Comparison of ENCODE assay signal across 11 cellular contexts in genomic region chr2:189522435-189523151, GRCh38. TPM values are rescaled to one million over a fixed set of nuclear protein-coding genes. Genes with fewer than 3 reads are reported as not detected.
A peak's percentile ranks its signal among the peaks of the same experiment; 100 is the strongest.
DNase-seq lines count a peak whose midpoint lies in the region; ATAC-seq, FAIRE-seq and TF ChIP-seq lines count a peak whose summit lies in the region.
"Had no signal": no experiment of that assay in that cellular context is flagged by ENCODE, and none has a peak within 500 bp of the region (broad histone marks: within the 10 kb centered on the region; RNA-seq: fewer than 3 reads in every experiment).

No MANE protein-coding gene starts in this region.

- intact Hi-C loops in K562 (cut with micrococcal nuclease) (no loop called here), sciatic nerve (cut with DNase I) (no loop called here), natural killer cell (cut with micrococcal nuclease) (no loop called here)

- H3K9me1 ChIP-seq in K562 (ENCODE audit: control insufficient read depth, insufficient read depth, low read length): no peaks in the 10 kb centered on the region

- peak overlapping the region; percentile 66 for H2AFZ ChIP-seq in K562 (ENCODE audit: low read depth, low read length)

- no peak overlapping the region for H3K4me3 Mint-ChIP-seq in natural killer cell
- no peak overlapping the region for H3K4me3 Mint-ChIP-seq in stimulated activated naive CD8-positive, alpha-beta T cell treated with anti-CD3 and anti-CD28 coated beads, Interleukin-15, amount 100 ng/mL, for 72 hours
- no peak overlapping the region for H3K4me3 Mint-ChIP-seq in activated CD4-positive, alpha-beta memory T cell treated with anti-CD3 and anti-CD28 coated beads, Interleukin-2, amount 10 ng/mL, durations not matched to agents 7 days and 5 days

- 37% methylated on average over 5 of the region's 5 CpGs for WGBS in K562 (ENCODE audit: insufficient coverage, low coverage, missing lambda C conversion rate)

- TF ChIP-seq RAD21 in K562 (CRISPR knock-in tag; conservative IDR thresholded peaks at IDR 0.05 in 1 of 2, IDR thresholded peaks at IDR 0.05 in 1 of 2): no peak

- no peaks in the 10 kb centered on the region for H3K9me3 ChIP-seq in K562 (replicated peaks; ENCODE audit: control insufficient read depth, insufficient read depth, low read depth, low read length)

- peaks cover 0 to 31% of the 10 kb centered on the region in 2 experiments for H3K4me1 ChIP-seq in K562 (replicated peaks in 1 of 2; ENCODE audit: control insufficient read depth in 2 of 2, insufficient read depth in 2 of 2, low read length in 2 of 2)

- H3K27ac ChIP-seq in K562 (ENCODE audit: extremely low read depth, low read depth, low read length): no peak overlapping the region; the same call in 2 of the 3 replicates

- no peak overlapping the region for H3K4me2 ChIP-seq in K562 (ENCODE audit: insufficient read depth, low read length)

- FAIRE-seq in H54 (lab: Jason Lieb, UNC): peak; percentile 33
- FAIRE-seq in K562 (lab: Jason Lieb, UNC): no peak
- FAIRE-seq in RCC 7860 (lab: Jason Lieb, UNC): no peak

- H3K9ac ChIP-seq in K562 (ENCODE audit: insufficient read depth in 1 of 2, low read depth in 2 of 2, low read length in 2 of 2): no peak overlapping the region

- H4K20me1 ChIP-seq in K562 (replicated peaks; ENCODE audit: control insufficient read depth, insufficient read depth, low read length): no peaks in the 10 kb centered on the region

- peaks cover 0 to 9% of the 10 kb centered on the region in 2 donors for H3K27me3 Mint-ChIP-seq in natural killer cell (ENCODE audit: low read depth in 2 of 2)
- H3K27me3 Mint-ChIP-seq in stimulated activated naive CD8-positive, alpha-beta T cell treated with anti-CD3 and anti-CD28 coated beads, Interleukin-15, amount 100 ng/mL, for 72 hours: no peaks in the 10 kb centered on the region
- peaks cover 1% of the 10 kb centered on the region for H3K27me3 Mint-ChIP-seq in activated CD4-positive, alpha-beta memory T cell treated with anti-CD3 and anti-CD28 coated beads, Interleukin-2, amount 10 ng/mL, durations not matched to agents 7 days and 5 days

- no peak for TF ChIP-seq CTCF in K562 (IDR thresholded peaks at IDR 0.05 in 2 of 3, conservative IDR thresholded peaks at IDR 0.05 in 1 of 3; ENCODE audit: insufficient read depth in 2 of 3, low read depth in 1 of 3, low read length in 3 of 3)
- no peak for TF ChIP-seq CTCF in natural killer cell (IDR thresholded peaks at IDR 0.05)

- no peaks in the 10 kb centered on the region for H3K79me2 ChIP-seq in K562 (ENCODE audit: control insufficient read depth, insufficient read depth, low read length)

- no peaks in the 10 kb centered on the region for H3K36me3 Mint-ChIP-seq in natural killer cell
- no peaks in the 10 kb centered on the region for H3K36me3 Mint-ChIP-seq in activated CD4-positive, alpha-beta memory T cell treated with anti-CD3 and anti-CD28 coated beads, Interleukin-2, amount 10 ng/mL, durations not matched to agents 7 days and 5 days (ENCODE audit: low read depth)

- no peaks in the 10 kb centered on the region for H3K9me3 Mint-ChIP-seq in natural killer cell
- H3K9me3 Mint-ChIP-seq in stimulated activated naive CD8-positive, alpha-beta T cell treated with anti-CD3 and anti-CD28 coated beads, Interleukin-15, amount 100 ng/mL, for 72 hours: no peaks in the 10 kb centered on the region
- no peaks in the 10 kb centered on the region for H3K9me3 Mint-ChIP-seq in activated CD4-positive, alpha-beta memory T cell treated with anti-CD3 and anti-CD28 coated beads, Interleukin-2, amount 10 ng/mL, durations not matched to agents 7 days and 5 days

- in situ Hi-C loops in K562 (cut with MboI): no loop called here

- ATAC-seq in K562 (peak; percentile 45), sciatic nerve (peak; percentile 90), natural killer cell (no peak)
- ATAC-seq in stimulated activated naive CD8-positive, alpha-beta T cell treated with anti-CD3 and anti-CD28 coated beads, Interleukin-15, amount 100 ng/mL, for 72 hours: no peak

- BruUV-seq in K562 (replicated peaks; lab: Mats Ljungman, UMichigan): no TSS peak

- no peaks in the 10 kb centered on the region for H3K4me1 Mint-ChIP-seq in natural killer cell
- H3K4me1 Mint-ChIP-seq in stimulated activated naive CD8-positive, alpha-beta T cell treated with anti-CD3 and anti-CD28 coated beads, Interleukin-15, amount 100 ng/mL, for 72 hours: no peaks in the 10 kb centered on the region
- no peaks in the 10 kb centered on the region for H3K4me1 Mint-ChIP-seq in activated CD4-positive, alpha-beta memory T cell treated with anti-CD3 and anti-CD28 coated beads, Interleukin-2, amount 10 ng/mL, durations not matched to agents 7 days and 5 days

- TF ChIP-seq POLR2A in H54 (IDR thresholded peaks at IDR 0.05; ENCODE audit: low read depth, low read length) (no peak), K562 (conservative IDR thresholded peaks at IDR 0.05) (no peak)

- no peak for DNase-seq in H54 (ENCODE audit: insufficient read length, low spot score)
- DNase-seq in K562 (ENCODE audit: extremely low read depth in 1 of 4, low spot score in 3 of 4): no peak
- peak; percentile 52 for DNase-seq in iris pigment epithelial cell (ENCODE audit: low read depth)
- DNase-seq in sciatic nerve (ENCODE audit: low spot score): no peak
- DNase-seq in natural killer cell: no peak
- no peak for DNase-seq in RCC 7860 (ENCODE audit: low spot score)
- no peak for DNase-seq in stimulated activated naive CD8-positive, alpha-beta T cell treated with anti-CD3 and anti-CD28 coated beads, Interleukin-15, amount 100 ng/mL, for 72 hours
- no peak for DNase-seq in activated CD4-positive, alpha-beta memory T cell treated with anti-CD3 and anti-CD28 coated beads, Interleukin-2, amount 10 ng/mL, durations not matched to agents 7 days and 5 days
- DNase-seq: activated gamma-delta T cell treated with Interleukin-2 at 50 U/mL for 16 hours; HCEC 1CT; stimulated activated CD4-positive, alpha-beta T cell treated with anti-CD3 and anti-CD28 coated beads, Interleukin-4, amount 100 ng/mL, for 1 hour had no signal

- H3K4me3 ChIP-seq in K562: no peak overlapping the region

- CTCF ChIA-PET in K562 (lab: Yijun Ruan, JAX; ENCODE audit: low intra/inter-chr PET ratio): no interaction called here
- CTCF ChIA-PET in activated CD4-positive, alpha-beta memory T cell treated with anti-CD3 and anti-CD28 coated beads, Interleukin-2, amount 10 ng/mL, durations not matched to agents 7 days and 5 days (lab: Charles Lee): no interaction called here

- TF ChIP-seq EP300 in K562 (IDR thresholded peaks at IDR 0.05; ENCODE audit: low read length): no peak

- no peak overlapping the region for H3K27ac Mint-ChIP-seq in natural killer cell
- H3K27ac Mint-ChIP-seq in stimulated activated naive CD8-positive, alpha-beta T cell treated with anti-CD3 and anti-CD28 coated beads, Interleukin-15, amount 100 ng/mL, for 72 hours: no peak overlapping the region
- H3K27ac Mint-ChIP-seq in activated CD4-positive, alpha-beta memory T cell treated with anti-CD3 and anti-CD28 coated beads, Interleukin-2, amount 10 ng/mL, durations not matched to agents 7 days and 5 days: no peak overlapping the region

- H3K27me3 ChIP-seq in K562 (ENCODE audit: control insufficient read depth in 2 of 2, insufficient read depth in 2 of 2, low read length in 2 of 2): no peaks in the 10 kb centered on the region

- H3K36me3 ChIP-seq in K562 (ENCODE audit: control insufficient read depth, insufficient read depth, low read length): no peaks in the 10 kb centered on the region

- POLR2A ChIA-PET in K562 (lab: Yijun Ruan, JAX): interaction anchor here (0.6 kb wide), 1 partner anchor 58 kb away, joined by 3 read pairs; the partner anchor contains the start of gene SLC40A1
- POLR2A ChIA-PET in activated CD4-positive, alpha-beta memory T cell treated with anti-CD3 and anti-CD28 coated beads, Interleukin-2, amount 10 ng/mL, durations not matched to agents 7 days and 5 days (lab: Charles Lee): no interaction called here

TF ChIP-seq in K562, 482 proteins besides CTCF, POLR2A, EP300 and RAD21:
- no peak for TF ChIP-seq ZNF24 (IDR thresholded peaks at IDR 0.05)
- peak; percentile 17; the same call in 1 of the 2 replicates for TF ChIP-seq SMARCA4 (IDR thresholded peaks at IDR 0.05)
- TF ChIP-seq HMBOX1 (IDR thresholded peaks at IDR 0.05): 0 out of 2 replicates have a peak, but pooled peaks have one; percentile 60
- TF ChIP-seq ZNF561 (CRISPR knock-in tag; conservative IDR thresholded peaks at IDR 0.05): no peak
- 0 out of 2 replicates have a peak, but pooled peaks have one; percentile 50 for TF ChIP-seq SPI1 (IDR thresholded peaks at IDR 0.05; ENCODE audit: borderline replicate concordance, low read depth, low read length)
- TF ChIP-seq TRIM28 (IDR thresholded peaks at IDR 0.05): no peak

RNA-seq across cellular contexts. Expression of gene SLC40A1, which starts 58.0 kb away (rescaled TPM):
- total RNA-seq in K562 (2011; cell fraction: chromatin; rRNA removed; ENCODE audit: low replicate concordance): 68.8 and 93.7 TPM in 2 replicates
- 41.2 and 67.8 TPM in 2 replicates for total RNA-seq in K562 (2011; cell fraction: nucleolus; rRNA removed)
- total RNA-seq in K562 (2011; cell fraction: nucleoplasm; rRNA removed): 71.1 and 83.7 TPM in 2 replicates
- total RNA-seq in K562 (2014; rRNA removed) (61.3 and 64.9 TPM in 2 replicates), K562 (2014; rRNA removed; fragmentation: Illumina TruSeq; extraction: Trizol) (71.2 and 79.7 TPM in 2 replicates), K562 (2015; rRNA removed; fragmentation: Illumina TruSeq; extraction: Trizol) (87.6 and 95.9 TPM in 2 replicates), K562 (2021) (44.1 and 47.8 TPM in 2 replicates), sciatic nerve (48.6 TPM), natural killer cell (1 to 10 TPM; 1.8 to 5.2 (median 4.4) TPM)
- polyA plus RNA-seq in K562 (2011; rRNA removed) (29.8 and 53.5 TPM in 2 replicates), K562 (2014; fragmentation: Illumina TruSeq; extraction: Trizol) (60.6 and 65.1 TPM in 2 replicates), K562 (2014; fragmentation: Nextera tagmentation; extraction: Ambion mirVana) (10 to 100 TPM; 53.3 to 54.9 TPM), K562 (2014; rRNA removed) (41.0 and 42.2 TPM in 2 replicates)
- 30.2 and 32.8 TPM in 2 replicates for polyA plus RNA-seq in K562 (2011; cell fraction: cytosol; rRNA removed)
- 56.2 and 99.4 TPM in 2 replicates for polyA plus RNA-seq in K562 (2011; cell fraction: nucleus; rRNA removed)
- 26.8 and 44.9 TPM in 2 replicates for polyA plus RNA-seq in K562 (2012)
- polyA minus RNA-seq in K562 (2011; rRNA and poly(A)+ RNA removed): 62.5 and 95.5 TPM in 2 replicates
- polyA minus RNA-seq in K562 (2011; cell fraction: cytosol; rRNA and poly(A)+ RNA removed): 15.3 and 44.3 TPM in 2 replicates
- polyA minus RNA-seq in K562 (2011; cell fraction: nucleus; rRNA and poly(A)+ RNA removed): 67.9 and 73.3 TPM in 2 replicates
- total RNA-seq in activated CD4-positive, alpha-beta memory T cell treated with anti-CD3 and anti-CD28 coated beads, Interleukin-2, amount 10 ng/mL, durations not matched to agents 7 days and 5 days: 1 to 10 TPM; 4.4 to 6.0 TPM

Comparison
In these comparisons a context has a peak if more than half of its experiments do, and no peak if none do; other contexts are left out.
1. ATAC-seq: peak in K562 (single experiment) and sciatic nerve (single experiment); none in natural killer cell (0 of 3) and stimulated activated naive CD8-positive, alpha-beta T cell treated with anti-CD3 and anti-CD28 coated beads, Interleukin-15, amount 100 ng/mL, for 72 hours (single experiment).